8 cellular contexts compared by ENCODE assay signal in the genomic region with DNA sequence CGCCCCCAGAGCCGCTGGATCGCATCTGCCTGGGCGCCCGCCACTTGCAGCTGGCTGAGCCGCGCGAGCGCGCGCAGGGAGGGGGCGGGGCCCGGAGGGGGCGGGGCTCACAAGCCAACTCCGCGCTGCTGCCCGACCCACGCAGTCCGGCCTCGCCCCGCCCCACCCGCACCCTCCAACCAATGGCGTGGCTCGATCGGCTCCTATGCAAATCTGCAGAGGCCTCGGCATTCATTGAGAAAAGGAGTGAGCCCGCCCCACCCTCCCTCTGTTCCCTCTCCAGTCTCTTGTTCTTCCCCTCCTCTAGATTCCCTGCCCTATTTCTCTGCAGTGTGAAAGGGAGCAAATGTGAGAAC. TPM values are rescaled to one million over a fixed set of nuclear protein-coding genes. Genes with fewer than 3 reads are reported as not detected.
A peak's percentile ranks its signal among the peaks of the same experiment; 100 is the strongest.
DNase-seq lines count a peak whose midpoint lies in the region; ATAC-seq, FAIRE-seq and TF ChIP-seq lines count a peak whose summit lies in the region.

Gene ALK (minus strand): TSS at position 27 of the 356 bp plus-strand sequence. CDS start 927 bp downstream, outside the sequence.

- no peaks in the 10 kb centered on the region for H3K79me2 ChIP-seq in PC-9 (ENCODE audit: low read depth)

- no peaks in the 10 kb centered on the region for H3F3A ChIP-seq in PC-9 (ENCODE audit: insufficient read depth, low read depth)

- H3K36me3 Mint-ChIP-seq in central memory CD8-positive, alpha-beta T cell (ENCODE audit: insufficient read depth), result no peaks in the 10 kb centered on the region

- CTCF ChIA-PET in PC-9 (lab: Charles Lee), result interaction anchor here (0.6 kb wide), 1 partner anchor 87 kb away, joined by 8 read pairs; no protein-coding TSS in a partner anchor

- intact Hi-C loops in PC-9 (cut with micrococcal nuclease; ENCODE audit: unreplicated experiment), result no loop called here

- POLR2A ChIA-PET in PC-9 (lab: Charles Lee; ENCODE audit: unreplicated experiment), result no interaction called here

- H3K9me2 ChIP-seq in PC-9 (ENCODE audit: insufficient read depth), result no peaks in the 10 kb centered on the region

- no peaks in the 10 kb centered on the region for H4K20me1 ChIP-seq in PC-9 (ENCODE audit: insufficient read depth)

- TF ChIP-seq CTCF in PC-9 (conservative IDR thresholded peaks at IDR 0.05), result no peak

- H3K27ac Mint-ChIP-seq in central memory CD8-positive, alpha-beta T cell (ENCODE audit: low read depth), result no peak within 1 kb of the TSS

- H3K36me3 ChIP-seq in PC-9 (ENCODE audit: low read depth), result no peaks in the 10 kb centered on the region

- no peaks in the 10 kb centered on the region for H3K9me3 Mint-ChIP-seq in central memory CD8-positive, alpha-beta T cell

- no peak within 1 kb of the TSS for H2AFZ ChIP-seq in PC-9

- H3K27me3 ChIP-seq in PC-9 (ENCODE audit: insufficient read depth, low read depth), result peaks cover 19% of the 10 kb centered on the region

- no peak within 1 kb of the TSS for H3K27ac ChIP-seq in PC-9

- H3K27me3 Mint-ChIP-seq in central memory CD8-positive, alpha-beta T cell, result peaks cover 90% of the 10 kb centered on the region

- H3K4me2 ChIP-seq in PC-9, result no peak within 1 kb of the TSS

- H3K4me1 Mint-ChIP-seq in central memory CD8-positive, alpha-beta T cell, result no peaks in the 10 kb centered on the region

- H3K4me3 ChIP-seq in PC-9, result no peak within 1 kb of the TSS

- H3K4me1 ChIP-seq in PC-9 (replicated peaks; ENCODE audit: insufficient read depth), result no peaks in the 10 kb centered on the region

- DNase-seq in GM18507 (ENCODE audit: extremely low spot score, insufficient read length, low read depth) (peak; percentile 26), NCI-H2029 (lab: John Stamatoyannopoulos, UW) (peak; percentile 90), islet precursor cell (peak; percentile 99), PC-9 (no peak)
- no peak for DNase-seq in central memory CD8-positive, alpha-beta T cell (ENCODE audit: low spot score in 2 of 2)
- DNase-seq in stimulated activated CD4-positive, alpha-beta T cell treated with anti-CD3 and anti-CD28 coated beads, Interleukin-12 subunit alpha, Interleukin-12 subunit beta, amount 100 ng/mL, for 4 hours, result peak; percentile 55

- no peak for FAIRE-seq in GM18507 (lab: Jason Lieb, UNC)

- peak within 1 kb of the TSS; percentile 47 for H3K4me3 Mint-ChIP-seq in central memory CD8-positive, alpha-beta T cell

- H3K9me3 ChIP-seq in PC-9 (ENCODE audit: insufficient read depth, low read depth), result no peaks in the 10 kb centered on the region

- no TSS peak for BruUV-seq in PC-9 (replicated peaks; lab: Mats Ljungman, UMichigan)

- peak; percentile 66 to 70 for ATAC-seq in activated CD4-positive, CD25-positive, alpha-beta regulatory T cell treated with anti-CD3 and anti-CD28 coated beads, Interleukin-2, amount 50 U/mL, for 24 hours
- peak; percentile 46 for ATAC-seq in central memory CD8-positive, alpha-beta T cell (replicated peaks; ENCODE audit: extremely low read depth, poor library complexity, severe bottlenecking)
- no peak for ATAC-seq in GM18868 (IDR thresholded peaks at IDR 0.05; ENCODE audit: unreplicated experiment)

RNA-seq across cellular contexts. Expression of gene ALK, which starts in this region (rescaled TPM):
- not detected in 2 replicates for total RNA-seq in PC-9 (2021)

Comparison
In these comparisons a context has a peak if more than half of its experiments do, and no peak if none do; other contexts are left out.
1. DNase-seq: peak in GM18507 (single experiment), NCI-H2029 (single experiment), islet precursor cell (single experiment) and stimulated activated CD4-positive, alpha-beta T cell treated with anti-CD3 and anti-CD28 coated beads, Interleukin-12 subunit alpha, Interleukin-12 subunit beta, amount 100 ng/mL, for 4 hours (single experiment); none in central memory CD8-positive, alpha-beta T cell (0 of 2) and PC-9 (0 of 2).